In the genomic region with DNA sequence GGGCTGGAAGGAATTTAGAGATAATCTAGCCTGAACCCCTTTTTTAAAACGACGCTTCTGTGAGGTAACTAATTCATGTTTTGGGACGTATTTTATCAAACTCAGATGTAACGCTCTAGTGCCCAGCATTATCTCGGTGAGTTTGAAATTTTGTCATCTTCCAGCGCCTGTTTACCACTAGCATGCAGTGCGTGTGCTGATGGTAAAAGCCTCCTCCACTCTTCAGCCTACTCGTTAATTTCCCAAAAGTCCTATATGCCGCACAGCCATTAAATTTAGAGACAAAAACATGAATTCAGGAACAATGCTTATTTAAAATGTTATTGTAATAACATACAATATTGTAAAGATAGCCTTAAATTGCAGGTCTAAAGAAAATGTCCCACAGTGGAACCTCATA, we compare ENCODE assay signal across 9 cellular contexts. TPM values are rescaled to one million over a fixed set of nuclear protein-coding genes. Genes with fewer than 3 reads are reported as not detected.
DNase-seq lines count a peak whose midpoint lies in the region; ATAC-seq, FAIRE-seq and TF ChIP-seq lines count a peak whose summit lies in the region.
"Had no signal": no experiment of that assay in that cellular context is flagged by ENCODE, and none has a peak within 500 bp of the region (broad histone marks: within the 10 kb centered on the region; RNA-seq: fewer than 3 reads in every experiment).

No MANE protein-coding gene starts in this region.

- H3K9me2 ChIP-seq in HCT116 (ENCODE audit: insufficient read depth), result no peaks in the 10 kb centered on the region

- H2AFZ ChIP-seq in HCT116 (ENCODE audit: low read depth, low read length, poor library complexity, severe bottlenecking), result no peak overlapping the region
- no peak overlapping the region; the same call in 1 of the 2 replicates for H2AFZ ChIP-seq in GM12878 (ENCODE audit: control insufficient read depth, low read depth, low read length)

- TF ChIP-seq POLR2A in HCT116 (IDR thresholded peaks at IDR 0.05; ENCODE audit: borderline replicate concordance, extremely low read depth, insufficient read depth, insufficient read length) (no peak), GM12878 (IDR thresholded peaks at IDR 0.05; ENCODE audit: low read depth, low read length) (no peak)

- H3K27ac Mint-ChIP-seq in mesothelial cell of epicardium, result peak overlapping the region; percentile 92

- H3K36me3 Mint-ChIP-seq in mesothelial cell of epicardium, result no peaks in the 10 kb centered on the region

- intact Hi-C loops in HCT116 (cut with micrococcal nuclease) (no loop called here), GM12878 (cut with micrococcal nuclease; ENCODE audit: unreplicated experiment) (loop anchor here (2.0 to 10.0 kb wide), 3 partner anchors 101 to 899 kb away; a partner anchor contains a TSS)

- CTCF ChIA-PET in HCT116 (lab: Charles Lee), result no interaction called here
- CTCF ChIA-PET in GM12878 (lab: Yijun Ruan, JAX), result interaction anchor here (0.7 kb wide), 1 partner anchor 256 kb away, joined by 3 read pairs; no protein-coding TSS in a partner anchor

- DNase-seq in HCT116 (ENCODE audit: low read depth, low spot score) (no peak), GM12878 (ENCODE audit: low read depth, low spot score) (no peak), mesothelial cell of epicardium (ENCODE audit: low spot score in 2 of 2, unreplicated experiment in 2 of 2) (no peak), SJCRH30 (no peak)

- FAIRE-seq in GM12878 (lab: Jason Lieb, UNC), result no peak
- FAIRE-seq: colon had no signal

- peaks cover 44% of the 10 kb centered on the region for H3K4me1 Mint-ChIP-seq in mesothelial cell of epicardium

- H4K20me1 ChIP-seq in HCT116 (ENCODE audit: insufficient read depth) (no peaks in the 10 kb centered on the region), GM12878 (ENCODE audit: control insufficient read depth, insufficient read depth) (no peaks in the 10 kb centered on the region)

- ATAC-seq in HCT116 (no peak), GM12878 (no peak), GM19455 (IDR thresholded peaks at IDR 0.05; ENCODE audit: unreplicated experiment) (no peak), HG02885 (IDR thresholded peaks at IDR 0.05; ENCODE audit: poor library complexity, unreplicated experiment) (no peak), HG03571 (IDR thresholded peaks at IDR 0.05; ENCODE audit: unreplicated experiment) (no peak)

- TF ChIP-seq RAD21 in HCT116 (IDR thresholded peaks at IDR 0.05; ENCODE audit: low read depth), result no peak
- TF ChIP-seq RAD21 in GM12878 (IDR thresholded peaks at IDR 0.05; ENCODE audit: insufficient read depth, low read depth, low read length), result no peak

- BruUV-seq in HCT116 (replicated peaks; lab: Mats Ljungman, UMichigan), result no TSS peak
- BruUV-seq in GM12878 (replicated peaks; lab: Mats Ljungman, UMichigan), result TSS peak; percentile 68

- RAD21 ChIA-PET in HCT116 (lab: Charles Lee; ENCODE audit: low non-redundant PET in 1 of 2, low total read pairs in 2 of 2, uncharacterized antibody in 2 of 2, unreplicated experiment in 2 of 2) (no interaction called here), GM12878 (lab: Charles Lee; ENCODE audit: unreplicated experiment) (interaction anchor here (0.7 kb wide), 1 partner anchor 58 kb away, joined by 3 read pairs; no protein-coding TSS in a partner anchor)

- no peak for TF ChIP-seq EP300 in GM12878 (IDR thresholded peaks at IDR 0.05; ENCODE audit: borderline replicate concordance in 1 of 2, control insufficient read depth in 1 of 2, low read depth in 2 of 2, low read length in 2 of 2)

- WGBS in GM12878 (ENCODE audit: insufficient coverage, insufficient replicate concordance, low lambda C conversion rate, missing lambda C conversion rate), result 1% methylated on average over 9 of the region's 9 CpGs

- H3K36me3 ChIP-seq in HCT116 (ENCODE audit: control insufficient read depth in 1 of 2, insufficient read depth in 2 of 2, low read length in 2 of 2) (no peaks in the 10 kb centered on the region), GM12878 (ENCODE audit: control insufficient read depth in 2 of 2, insufficient read depth in 2 of 2, low read length in 1 of 2) (no peaks in the 10 kb centered on the region), SJCRH30 (no peaks in the 10 kb centered on the region)

- POLR2A ChIA-PET in HCT116 (lab: Charles Lee), result interaction anchor here (2.0 kb wide), 1 partner anchor 100 kb away, joined by 6 read pairs; no protein-coding TSS in a partner anchor
- POLR2A ChIA-PET in GM12878 (lab: Charles Lee), result no interaction called here

- H3K27me3 ChIP-seq in HCT116 (ENCODE audit: insufficient read depth, low read length), result no peaks in the 10 kb centered on the region
- H3K27me3 ChIP-seq in GM12878 (replicated peaks in 1 of 2; ENCODE audit: control insufficient read depth in 2 of 2, insufficient read depth in 2 of 2, low read length in 1 of 2), result no peaks in the 10 kb centered on the region
- H3K27me3 ChIP-seq in SJCRH30, result no peaks in the 10 kb centered on the region

- SMC1A ChIA-PET in GM12878 (lab: Charles Lee; ENCODE audit: uncharacterized antibody, unreplicated experiment), result no interaction called here

- peak overlapping the region; percentile 85 for H3K9ac ChIP-seq in HCT116 (ENCODE audit: low read length)
- peak overlapping the region; percentile 79 for H3K9ac ChIP-seq in GM12878 (ENCODE audit: control insufficient read depth, insufficient read depth, low read length)

- H3K27me3 Mint-ChIP-seq in mesothelial cell of epicardium (ENCODE audit: low read depth), result peaks cover 4% of the 10 kb centered on the region

- H3K9me3 Mint-ChIP-seq in mesothelial cell of epicardium, result no peaks in the 10 kb centered on the region

- H3K79me2 ChIP-seq in HCT116 (ENCODE audit: insufficient read depth, low read length), result peaks cover 69% of the 10 kb centered on the region
- H3K79me2 ChIP-seq in GM12878 (ENCODE audit: control insufficient read depth, insufficient read depth, low read length), result peaks cover 68% of the 10 kb centered on the region

- H3K4me2 ChIP-seq in HCT116 (ENCODE audit: low read length) (peak overlapping the region; percentile 93), GM12878 (ENCODE audit: control insufficient read depth, insufficient read depth) (peak overlapping the region; percentile 83)

- H3K27ac ChIP-seq in 22Rv1 (peak overlapping the region; percentile 96), HCT116 (ENCODE audit: low read depth, low read length) (peak overlapping the region; percentile 96; the same call in 1 of the 2 replicates), GM12878 (ENCODE audit: control insufficient read depth, insufficient read depth) (peak overlapping the region; percentile 66), SJCRH30 (no peak overlapping the region)

- peak overlapping the region; percentile 79 for H3K4me3 Mint-ChIP-seq in mesothelial cell of epicardium

- no peak for TF ChIP-seq CTCF in 22Rv1 (IDR thresholded peaks at IDR 0.05)
- no peak for TF ChIP-seq CTCF in HCT116 (IDR thresholded peaks at IDR 0.05 in 2 of 3, conservative IDR thresholded peaks at IDR 0.05 in 1 of 3; ENCODE audit: borderline replicate concordance in 1 of 3, insufficient read depth in 1 of 3, low read depth in 2 of 3, low read length in 2 of 3)
- TF ChIP-seq CTCF in GM12878 (IDR thresholded peaks at IDR 0.05 in 2 of 3, conservative IDR thresholded peaks at IDR 0.05 in 1 of 3; ENCODE audit: control insufficient read depth in 2 of 3, extremely low read depth in 1 of 3, insufficient read depth in 1 of 3, low read depth in 3 of 3, low read length in 3 of 3), result no peak
- no peak for TF ChIP-seq CTCF in mesothelial cell of epicardium (IDR thresholded peaks at IDR 0.05; ENCODE audit: unreplicated experiment)

- no peaks in the 10 kb centered on the region for H3K9me3 ChIP-seq in HCT116 (ENCODE audit: control insufficient read depth in 1 of 2, insufficient read depth in 1 of 2, low read depth in 1 of 2, low read length in 2 of 2)
- no peaks in the 10 kb centered on the region for H3K9me3 ChIP-seq in GM12878 (replicated peaks; ENCODE audit: control insufficient read depth, insufficient read depth, low read length)
- H3K9me3 ChIP-seq in SJCRH30 (replicated peaks), result no peaks in the 10 kb centered on the region

- H3K4me1 ChIP-seq in HCT116 (ENCODE audit: control insufficient read depth in 1 of 2, insufficient read depth in 2 of 2, low read length in 2 of 2) (peaks cover 21 to 38% of the 10 kb centered on the region in 2 experiments), GM12878 (ENCODE audit: control insufficient read depth, insufficient read depth, low read length) (no peaks in the 10 kb centered on the region; the same call in 1 of the 2 replicates), SJCRH30 (peaks cover 6% of the 10 kb centered on the region)

- in situ Hi-C loops in GM12878 (cut with MboI), result no loop called here

- peak overlapping the region; percentile 61 to 74 for H3K4me3 ChIP-seq in HCT116 (replicated peaks in 1 of 2; ENCODE audit: low read depth in 1 of 2, low read length in 2 of 2)
- peak overlapping the region; percentile 70 for H3K4me3 ChIP-seq in GM12878
- no peak overlapping the region; the same call in 1 of the 2 replicates for H3K4me3 ChIP-seq in SJCRH30

TF ChIP-seq in GM12878, 131 proteins besides CTCF, POLR2A, EP300 and RAD21 (continues in another document):
- TF ChIP-seq CHD1 (IDR thresholded peaks at IDR 0.05; ENCODE audit: low read depth, low read length), result no peak

RNA-seq across cellular contexts. Expression of a gene that starts 2.8 kb away (rescaled TPM):
- 17.7 TPM for total RNA-seq in HCT116 (2021; ENCODE audit: unreplicated experiment)
- polyA plus RNA-seq in HCT116 (2012), result 9.1 and 12.0 TPM in 2 replicates
- 33.4 and 36.8 TPM in 2 replicates for total RNA-seq in GM12878 (2013; cell fraction: nucleolus; rRNA removed)
- 6.5 and 7.7 TPM in 2 replicates for total RNA-seq in GM12878 (2014; rRNA removed)
- total RNA-seq in GM12878 (2014; rRNA removed; fragmentation: Illumina TruSeq; extraction: Trizol), result 9.5 and 9.6 TPM in 2 replicates
- 12.0 and 14.4 TPM in 2 replicates for total RNA-seq in GM12878 (2021)
- 5.0 TPM for polyA plus RNA-seq in GM12878 (2011; ENCODE audit: low read depth)
- polyA plus RNA-seq in GM12878 (2011; rRNA removed), result 17.4 and 19.1 TPM in 2 replicates
- 15.6 and 17.7 TPM in 2 replicates for polyA plus RNA-seq in GM12878 (2011; cell fraction: cytosol; rRNA removed)
- polyA plus RNA-seq in GM12878 (2011; cell fraction: nucleus; rRNA removed), result 24.6 and 27.5 TPM in 2 replicates
- 10.2 and 11.4 TPM in 2 replicates for polyA plus RNA-seq in GM12878 (2012)
- polyA plus RNA-seq in GM12878 (2014; fragmentation: Illumina TruSeq; extraction: Trizol), result 10.6 and 12.7 TPM in 2 replicates
- polyA plus RNA-seq in GM12878 (2014; fragmentation: Nextera tagmentation; extraction: Ambion mirVana), result 1 to 10 TPM; 1.7 to 2.7 TPM
- 8.0 and 10.2 TPM in 2 replicates for polyA plus RNA-seq in GM12878 (2014; rRNA removed)
- 1 to 10 TPM; 2.1 to 2.2 TPM for polyA plus RNA-seq in GM12878 (2016; fragmentation: Nextera tagmentation; extraction: Ambion mirVana)
- 42.4 and 46.8 TPM in 2 replicates for polyA minus RNA-seq in GM12878 (2011; rRNA and poly(A)+ RNA removed)
- 12.4 and 14.0 TPM in 2 replicates for polyA minus RNA-seq in GM12878 (2011; cell fraction: cytosol; rRNA and poly(A)+ RNA removed)
- 28.9 and 45.7 TPM in 2 replicates for polyA minus RNA-seq in GM12878 (2011; cell fraction: nucleus; rRNA and poly(A)+ RNA removed)
- total RNA-seq in mesothelial cell of epicardium, result 16.7 to 18.3 TPM (median 17.5 TPM) in 3 replicates
- 4.0 and 4.5 TPM in 2 replicates for total RNA-seq in SJCRH30 (2014; rRNA removed; shearing (Covaris generic))
